In the genomic region with DNA sequence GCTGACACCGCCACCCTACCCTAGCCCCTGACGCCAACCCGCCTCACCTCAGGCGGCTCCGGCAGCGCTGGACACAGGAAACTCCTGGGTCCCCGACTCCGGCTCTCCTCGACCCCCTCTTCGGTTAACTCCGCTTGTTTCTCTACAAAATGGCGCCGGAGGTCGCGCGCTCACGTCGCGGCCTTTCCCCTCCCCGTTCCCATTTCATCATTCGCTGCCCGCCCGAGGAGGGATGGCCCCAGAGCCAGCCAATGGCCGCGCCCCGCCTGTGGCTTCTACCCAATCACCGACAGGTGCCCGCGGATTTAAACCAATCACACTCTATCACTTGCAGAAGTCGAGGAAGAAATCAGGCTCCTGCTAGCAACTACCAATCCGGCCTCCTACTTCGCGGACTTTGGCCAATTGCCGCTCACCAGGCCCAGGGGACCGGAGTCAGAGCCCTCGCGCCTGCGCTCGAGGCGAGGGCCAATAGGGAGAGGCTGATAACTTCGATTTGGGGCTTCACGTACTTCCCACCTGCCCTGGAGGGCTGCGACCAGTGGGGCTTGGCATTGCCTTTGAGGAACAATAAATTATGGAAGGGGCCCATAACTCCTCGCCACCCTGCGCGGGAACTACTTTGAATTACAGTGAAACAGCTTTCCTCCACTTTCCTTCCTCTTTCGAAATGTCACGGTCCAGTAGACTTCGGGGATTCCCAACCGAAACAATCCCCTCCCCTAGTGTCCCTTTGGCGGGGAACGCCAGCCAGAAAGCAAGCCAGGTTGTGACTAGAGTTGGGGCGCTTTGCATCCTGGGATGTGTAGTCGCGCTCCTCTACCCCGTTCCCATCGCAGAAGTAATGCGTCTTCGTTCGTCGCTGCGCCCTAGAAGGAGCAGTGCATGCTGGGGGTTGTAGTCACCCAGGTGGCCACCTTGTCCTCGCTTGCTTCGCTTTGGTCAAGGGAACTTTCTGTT, we compare ENCODE assay signal across 1 cellular context.
TF ChIP-seq lines count a peak whose summit lies in the region.

Gene CNOT1 (minus strand): TSS at position 146 of the 960 bp plus-strand sequence. CDS start 30,489 bp downstream, outside the sequence.

TF ChIP-seq in WTC11, 78 proteins besides CTCF, POLR2A, EP300 and RAD21 (continued from another document and continues in another):
- TF ChIP-seq PREB (CRISPR knock-in tag; IDR thresholded peaks at IDR 0.05; ENCODE audit: borderline replicate concordance) (0 out of 2 replicates have a peak, but pooled peaks have one; percentile 6), CREB1 (CRISPR knock-in tag; IDR thresholded peaks at IDR 0.05) (peak; percentile 78; the same call in 1 of the 2 replicates), ESRRA (CRISPR knock-in tag; IDR thresholded peaks at IDR 0.05; ENCODE audit: borderline replicate concordance) (no peak), ETV6 (CRISPR knock-in tag; IDR thresholded peaks at IDR 0.05) (no peak), MXD4 (CRISPR knock-in tag; IDR thresholded peaks at IDR 0.05; ENCODE audit: borderline replicate concordance) (peak; percentile 95), PRRX2 (CRISPR knock-in tag; IDR thresholded peaks at IDR 0.05) (no peak; the same call in 1 of the 2 replicates), ZNF416 (CRISPR knock-in tag; IDR thresholded peaks at IDR 0.05) (no peak), IRF2 (CRISPR knock-in tag; IDR thresholded peaks at IDR 0.05; ENCODE audit: borderline replicate concordance, low read depth) (no peak), ZNF219 (CRISPR knock-in tag; IDR thresholded peaks at IDR 0.05; ENCODE audit: borderline replicate concordance) (no peak), FOXK1 (CRISPR knock-in tag; IDR thresholded peaks at IDR 0.05) (peak; percentile 81; the same call in 1 of the 2 replicates), AR (CRISPR knock-in tag; IDR thresholded peaks at IDR 0.05) (peak; percentile 42; the same call in 1 of the 2 replicates), MAX (CRISPR knock-in tag; IDR thresholded peaks at IDR 0.05) (peak; percentile 88), EMX1 (CRISPR knock-in tag; IDR thresholded peaks at IDR 0.05) (no peak), HMGA2 (CRISPR knock-in tag; IDR thresholded peaks at IDR 0.05) (peak; percentile 38; the same call in 1 of the 2 replicates), CDX4 (CRISPR knock-in tag; IDR thresholded peaks at IDR 0.05; ENCODE audit: borderline replicate concordance) (no peak), SOX15 (CRISPR knock-in tag; IDR thresholded peaks at IDR 0.05) (no peak), GABPB1 (CRISPR knock-in tag; IDR thresholded peaks at IDR 0.05) (peak; percentile 96), ZSCAN18 (CRISPR knock-in tag; IDR thresholded peaks at IDR 0.05) (peak; percentile 89), FOXP1 (CRISPR knock-in tag; IDR thresholded peaks at IDR 0.05; ENCODE audit: borderline replicate concordance) (no peak), E2F1 (CRISPR knock-in tag; IDR thresholded peaks at IDR 0.05) (0 out of 2 replicates have a peak, but pooled peaks have one; percentile 20), USF2 (CRISPR knock-in tag; IDR thresholded peaks at IDR 0.05) (peak; percentile 11; the same call in 1 of the 2 replicates), NFE2L1 (CRISPR knock-in tag; IDR thresholded peaks at IDR 0.05) (no peak), ZNF671 (CRISPR knock-in tag; IDR thresholded peaks at IDR 0.05) (no peak; the same call in 1 of the 2 replicates), MYBL2 (CRISPR knock-in tag; IDR thresholded peaks at IDR 0.05) (no peak), NFATC4 (CRISPR knock-in tag; IDR thresholded peaks at IDR 0.05) (0 out of 2 replicates have a peak, but pooled peaks have one; percentile 3), TEAD4 (CRISPR knock-in tag; IDR thresholded peaks at IDR 0.05) (no peak), ZBTB21 (CRISPR knock-in tag; IDR thresholded peaks at IDR 0.05; ENCODE audit: borderline replicate concordance) (no peak), ELF4 (CRISPR knock-in tag; IDR thresholded peaks at IDR 0.05; ENCODE audit: low read depth) (no peak)
- TF ChIP-seq, protein P1, sequence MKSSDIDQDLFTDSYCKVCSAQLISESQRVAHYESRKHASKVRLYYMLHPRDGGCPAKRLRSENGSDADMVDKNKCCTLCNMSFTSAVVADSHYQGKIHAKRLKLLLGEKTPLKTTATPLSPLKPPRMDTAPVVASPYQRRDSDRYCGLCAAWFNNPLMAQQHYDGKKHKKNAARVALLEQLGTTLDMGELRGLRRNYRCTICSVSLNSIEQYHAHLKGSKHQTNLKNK (CRISPR knock-in tag; IDR thresholded peaks at IDR 0.05) = no peak
- TF ChIP-seq, protein P2, sequence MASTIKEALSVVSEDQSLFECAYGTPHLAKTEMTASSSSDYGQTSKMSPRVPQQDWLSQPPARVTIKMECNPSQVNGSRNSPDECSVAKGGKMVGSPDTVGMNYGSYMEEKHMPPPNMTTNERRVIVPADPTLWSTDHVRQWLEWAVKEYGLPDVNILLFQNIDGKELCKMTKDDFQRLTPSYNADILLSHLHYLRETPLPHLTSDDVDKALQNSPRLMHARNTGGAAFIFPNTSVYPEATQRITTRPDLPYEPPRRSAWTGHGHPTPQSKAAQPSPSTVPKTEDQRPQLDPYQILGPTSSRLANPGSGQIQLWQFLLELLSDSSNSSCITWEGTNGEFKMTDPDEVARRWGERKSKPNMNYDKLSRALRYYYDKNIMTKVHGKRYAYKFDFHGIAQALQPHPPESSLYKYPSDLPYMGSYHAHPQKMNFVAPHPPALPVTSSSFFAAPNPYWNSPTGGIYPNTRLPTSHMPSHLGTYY (CRISPR knock-in tag; IDR thresholded peaks at IDR 0.05) = no peak
- TF ChIP-seq, protein P3, sequence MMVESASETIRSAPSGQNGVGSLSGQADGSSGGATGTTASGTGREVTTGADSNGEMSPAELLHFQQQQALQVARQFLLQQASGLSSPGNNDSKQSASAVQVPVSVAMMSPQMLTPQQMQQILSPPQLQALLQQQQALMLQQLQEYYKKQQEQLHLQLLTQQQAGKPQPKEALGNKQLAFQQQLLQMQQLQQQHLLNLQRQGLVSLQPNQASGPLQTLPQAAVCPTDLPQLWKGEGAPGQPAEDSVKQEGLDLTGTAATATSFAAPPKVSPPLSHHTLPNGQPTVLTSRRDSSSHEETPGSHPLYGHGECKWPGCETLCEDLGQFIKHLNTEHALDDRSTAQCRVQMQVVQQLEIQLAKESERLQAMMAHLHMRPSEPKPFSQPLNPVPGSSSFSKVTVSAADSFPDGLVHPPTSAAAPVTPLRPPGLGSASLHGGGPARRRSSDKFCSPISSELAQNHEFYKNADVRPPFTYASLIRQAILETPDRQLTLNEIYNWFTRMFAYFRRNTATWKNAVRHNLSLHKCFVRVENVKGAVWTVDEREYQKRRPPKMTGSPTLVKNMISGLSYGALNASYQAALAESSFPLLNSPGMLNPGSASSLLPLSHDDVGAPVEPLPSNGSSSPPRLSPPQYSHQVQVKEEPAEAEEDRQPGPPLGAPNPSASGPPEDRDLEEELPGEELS (CRISPR knock-in tag; IDR thresholded peaks at IDR 0.05) = no peak
- TF ChIP-seq, protein P4, sequence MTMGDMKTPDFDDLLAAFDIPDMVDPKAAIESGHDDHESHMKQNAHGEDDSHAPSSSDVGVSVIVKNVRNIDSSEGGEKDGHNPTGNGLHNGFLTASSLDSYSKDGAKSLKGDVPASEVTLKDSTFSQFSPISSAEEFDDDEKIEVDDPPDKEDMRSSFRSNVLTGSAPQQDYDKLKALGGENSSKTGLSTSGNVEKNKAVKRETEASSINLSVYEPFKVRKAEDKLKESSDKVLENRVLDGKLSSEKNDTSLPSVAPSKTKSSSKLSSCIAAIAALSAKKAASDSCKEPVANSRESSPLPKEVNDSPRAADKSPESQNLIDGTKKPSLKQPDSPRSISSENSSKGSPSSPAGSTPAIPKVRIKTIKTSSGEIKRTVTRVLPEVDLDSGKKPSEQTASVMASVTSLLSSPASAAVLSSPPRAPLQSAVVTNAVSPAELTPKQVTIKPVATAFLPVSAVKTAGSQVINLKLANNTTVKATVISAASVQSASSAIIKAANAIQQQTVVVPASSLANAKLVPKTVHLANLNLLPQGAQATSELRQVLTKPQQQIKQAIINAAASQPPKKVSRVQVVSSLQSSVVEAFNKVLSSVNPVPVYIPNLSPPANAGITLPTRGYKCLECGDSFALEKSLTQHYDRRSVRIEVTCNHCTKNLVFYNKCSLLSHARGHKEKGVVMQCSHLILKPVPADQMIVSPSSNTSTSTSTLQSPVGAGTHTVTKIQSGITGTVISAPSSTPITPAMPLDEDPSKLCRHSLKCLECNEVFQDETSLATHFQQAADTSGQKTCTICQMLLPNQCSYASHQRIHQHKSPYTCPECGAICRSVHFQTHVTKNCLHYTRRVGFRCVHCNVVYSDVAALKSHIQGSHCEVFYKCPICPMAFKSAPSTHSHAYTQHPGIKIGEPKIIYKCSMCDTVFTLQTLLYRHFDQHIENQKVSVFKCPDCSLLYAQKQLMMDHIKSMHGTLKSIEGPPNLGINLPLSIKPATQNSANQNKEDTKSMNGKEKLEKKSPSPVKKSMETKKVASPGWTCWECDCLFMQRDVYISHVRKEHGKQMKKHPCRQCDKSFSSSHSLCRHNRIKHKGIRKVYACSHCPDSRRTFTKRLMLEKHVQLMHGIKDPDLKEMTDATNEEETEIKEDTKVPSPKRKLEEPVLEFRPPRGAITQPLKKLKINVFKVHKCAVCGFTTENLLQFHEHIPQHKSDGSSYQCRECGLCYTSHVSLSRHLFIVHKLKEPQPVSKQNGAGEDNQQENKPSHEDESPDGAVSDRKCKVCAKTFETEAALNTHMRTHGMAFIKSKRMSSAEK (CRISPR knock-in tag; IDR thresholded peaks at IDR 0.05; ENCODE audit: borderline replicate concordance) = peak; percentile 55; the same call in 1 of the 2 replicates
- TF ChIP-seq, protein P5, sequence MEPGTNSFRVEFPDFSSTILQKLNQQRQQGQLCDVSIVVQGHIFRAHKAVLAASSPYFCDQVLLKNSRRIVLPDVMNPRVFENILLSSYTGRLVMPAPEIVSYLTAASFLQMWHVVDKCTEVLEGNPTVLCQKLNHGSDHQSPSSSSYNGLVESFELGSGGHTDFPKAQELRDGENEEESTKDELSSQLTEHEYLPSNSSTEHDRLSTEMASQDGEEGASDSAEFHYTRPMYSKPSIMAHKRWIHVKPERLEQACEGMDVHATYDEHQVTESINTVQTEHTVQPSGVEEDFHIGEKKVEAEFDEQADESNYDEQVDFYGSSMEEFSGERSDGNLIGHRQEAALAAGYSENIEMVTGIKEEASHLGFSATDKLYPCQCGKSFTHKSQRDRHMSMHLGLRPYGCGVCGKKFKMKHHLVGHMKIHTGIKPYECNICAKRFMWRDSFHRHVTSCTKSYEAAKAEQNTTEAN (CRISPR knock-in tag; IDR thresholded peaks at IDR 0.05) = no peak
